14 cellular contexts compared by ENCODE assay signal in genomic region chr5:90477073-90477472, GRCh38. TPM values are rescaled to one million over a fixed set of nuclear protein-coding genes. Genes with fewer than 3 reads are reported as not detected.
A peak's percentile ranks its signal among the peaks of the same experiment; 100 is the strongest.
DNase-seq lines count a peak whose midpoint lies in the region; FAIRE-seq and TF ChIP-seq lines count a peak whose summit lies in the region.
"Had no signal": no experiment of that assay in that cellular context is flagged by ENCODE, and none has a peak within 500 bp of the region (broad histone marks: within the 10 kb centered on the region; RNA-seq: fewer than 3 reads in every experiment).

No MANE protein-coding gene starts in this region.

- TF ChIP-seq POLR2A in GM12892 (IDR thresholded peaks at IDR 0.05; ENCODE audit: low read depth, low read length), result no peak

- DNase-seq in HFFc6 (no peak), astrocyte (ENCODE audit: low read depth) (no peak), KG1 (lab: John Stamatoyannopoulos, UW) (no peak), AG20443 (ENCODE audit: low spot score) (no peak), immature natural killer cell (no peak), GM12892 (ENCODE audit: insufficient read length) (no peak)
- DNase-seq: GDM1, natural killer cell had no signal

- H3K9me3 ChIP-seq in astrocyte (ENCODE audit: insufficient read depth, low read depth, low read length), result no peaks in the 10 kb centered on the region
- no peaks in the 10 kb centered on the region for H3K9me3 ChIP-seq in iPS-20b (ENCODE audit: insufficient read depth, low read depth, low read length)
- H3K9me3 ChIP-seq: ascending aorta had no signal

- peak overlapping the region; percentile 71 for H2AFZ ChIP-seq in ACC112 (ENCODE audit: low read length, unreplicated experiment)
- no peak overlapping the region for H2AFZ ChIP-seq in astrocyte (ENCODE audit: low read depth, low read length)

- H3K4me3 ChIP-seq in ACC112 (ENCODE audit: low read depth, low read length) (peak overlapping the region; percentile 62), astrocyte (ENCODE audit: insufficient read depth, low read depth, low read length) (no peak overlapping the region), iPS-20b (ENCODE audit: low read length) (peak overlapping the region; percentile 99)
- H3K4me3 ChIP-seq: ascending aorta had no signal

- no peak overlapping the region for H3K4me3 Mint-ChIP-seq in HFFc6
- H3K4me3 Mint-ChIP-seq in astrocyte (ENCODE audit: unreplicated experiment), result peak overlapping the region; percentile 12
- no peak overlapping the region for H3K4me3 Mint-ChIP-seq in immature natural killer cell
- H3K4me3 Mint-ChIP-seq: B cell, natural killer cell had no signal

- TF ChIP-seq CTCF in HFFc6 (IDR thresholded peaks at IDR 0.05), result no peak
- no peak for TF ChIP-seq CTCF in astrocyte (IDR thresholded peaks at IDR 0.05; ENCODE audit: insufficient read depth, low read depth, low read length)

- H3K4me1 ChIP-seq in ACC112 (ENCODE audit: control insufficient read depth, insufficient read depth, low read length, unreplicated experiment), result peaks cover 19% of the 10 kb centered on the region
- H3K4me1 ChIP-seq in astrocyte (ENCODE audit: insufficient read depth, low read length), result peaks cover 11% of the 10 kb centered on the region
- H3K4me1 ChIP-seq in iPS-20b (ENCODE audit: insufficient read depth, low read length), result peaks cover 31% of the 10 kb centered on the region

- H3K9ac ChIP-seq in astrocyte (ENCODE audit: low read length) (no peak overlapping the region), iPS-20b (ENCODE audit: low read depth, low read length) (peak overlapping the region; percentile 93; the same call in 1 of the 2 replicates)

- H3K79me2 ChIP-seq in ACC112 (ENCODE audit: control insufficient read depth, insufficient read depth, low read length, unreplicated experiment), result peaks cover 31% of the 10 kb centered on the region
- peaks cover 7% of the 10 kb centered on the region for H3K79me2 ChIP-seq in astrocyte (ENCODE audit: insufficient read depth, low read length)

- H3K9me3 Mint-ChIP-seq in HFFc6 (no peaks in the 10 kb centered on the region), astrocyte (ENCODE audit: unreplicated experiment) (no peaks in the 10 kb centered on the region), immature natural killer cell (no peaks in the 10 kb centered on the region)
- H3K9me3 Mint-ChIP-seq: natural killer cell had no signal

- H3K27me3 ChIP-seq in ACC112 (ENCODE audit: insufficient read depth, low read length), result no peaks in the 10 kb centered on the region
- no peaks in the 10 kb centered on the region for H3K27me3 ChIP-seq in astrocyte (ENCODE audit: insufficient read depth, low read length)
- no peaks in the 10 kb centered on the region for H3K27me3 ChIP-seq in iPS-20b (ENCODE audit: insufficient read depth, low read length)
- H3K27me3 ChIP-seq: ascending aorta had no signal

- 0 out of 2 replicates have a peak overlapping the region, but pooled peaks have one; percentile 2 for H3K27ac ChIP-seq in ACC112 (ENCODE audit: low read depth, low read length)
- no peak overlapping the region for H3K27ac ChIP-seq in astrocyte (ENCODE audit: low read depth, low read length)
- H3K27ac ChIP-seq in iPS-20b (ENCODE audit: low read length), result peak overlapping the region; percentile 62
- H3K27ac ChIP-seq: ascending aorta had no signal

- H3K4me2 ChIP-seq in astrocyte (ENCODE audit: low read length), result peak overlapping the region; percentile 22

- H3K27me3 Mint-ChIP-seq in HFFc6 (ENCODE audit: insufficient read depth), result peaks cover 3% of the 10 kb centered on the region; the same call in 1 of the 2 replicates
- H3K27me3 Mint-ChIP-seq in astrocyte (ENCODE audit: low read depth, unreplicated experiment), result no peaks in the 10 kb centered on the region
- peaks cover 4 to 11% (median 8%) of the 10 kb centered on the region in 3 donors for H3K27me3 Mint-ChIP-seq in immature natural killer cell (ENCODE audit: low read depth in 3 of 3)
- H3K27me3 Mint-ChIP-seq: B cell had no signal

- H3K27ac Mint-ChIP-seq in HFFc6, result peak overlapping the region; percentile 3; the same call in 1 of the 2 replicates
- no peak overlapping the region for H3K27ac Mint-ChIP-seq in astrocyte (ENCODE audit: unreplicated experiment)
- H3K27ac Mint-ChIP-seq in immature natural killer cell, result peak overlapping the region in 1 of 6 donors; percentile 13
- H3K27ac Mint-ChIP-seq: B cell, natural killer cell had no signal

- FAIRE-seq in astrocyte (lab: Jason Lieb, UNC) (no peak), GM12892 (lab: Jason Lieb, UNC) (no peak)
- FAIRE-seq: RCC 7860, TTC549 had no signal

- H3K36me3 ChIP-seq in ACC112 (ENCODE audit: insufficient read depth, low read length) (no peaks in the 10 kb centered on the region), astrocyte (ENCODE audit: insufficient read depth, low read length) (no peaks in the 10 kb centered on the region), iPS-20b (ENCODE audit: insufficient read depth, low read depth, low read length) (peaks cover 47% of the 10 kb centered on the region; the same call in 1 of the 2 replicates)
- H3K36me3 ChIP-seq: ascending aorta had no signal

- H4K20me1 ChIP-seq in astrocyte (ENCODE audit: insufficient read depth, low read length), result no peaks in the 10 kb centered on the region

- peaks cover 4% of the 10 kb centered on the region; the same call in 1 of the 2 replicates for H3K36me3 Mint-ChIP-seq in HFFc6 (ENCODE audit: low read depth)
- H3K36me3 Mint-ChIP-seq in astrocyte (ENCODE audit: low read depth, unreplicated experiment), result no peaks in the 10 kb centered on the region
- no peaks in the 10 kb centered on the region for H3K36me3 Mint-ChIP-seq in immature natural killer cell
- H3K36me3 Mint-ChIP-seq: natural killer cell had no signal

- H3K4me1 Mint-ChIP-seq in HFFc6 (ENCODE audit: low read depth), result peaks cover 53% of the 10 kb centered on the region
- peaks cover 18% of the 10 kb centered on the region for H3K4me1 Mint-ChIP-seq in astrocyte (ENCODE audit: low read depth, unreplicated experiment)
- peaks cover 18 to 27% of the 10 kb centered on the region in 2 donors for H3K4me1 Mint-ChIP-seq in immature natural killer cell

RNA-seq across cellular contexts. Expression of gene POLR3G, which starts 2.4 kb away (rescaled TPM):
- total RNA-seq in HFFc6 (2021; fragmentation: NEBNext Ultra II Directional; extraction: Animal tissue kit (Norgen Biotek cat#: 25700)), result 10 to 100 TPM in 5 of 6 experiments, 1 to 10 TPM in 1; 6.7 to 17.0 (median 15.3) TPM
- total RNA-seq in astrocyte, result 6.3 and 7.8 TPM in 2 replicates
- 1 to 10 TPM; 1.5 to 3.5 (median 1.6) TPM for polyA plus RNA-seq in immature natural killer cell
- 19.5 TPM for polyA plus RNA-seq in GM12892 (2012; ENCODE audit: missing spikeins)

RNA-seq across cellular contexts. Expression of gene MBLAC2, which starts 2.5 kb away (rescaled TPM):
- total RNA-seq in HFFc6 (2021; fragmentation: NEBNext Ultra II Directional; extraction: Animal tissue kit (Norgen Biotek cat#: 25700)), result 1 to 10 TPM; 5.1 to 6.3 (median 5.6) TPM
- 4.3 and 5.1 TPM in 2 replicates for total RNA-seq in astrocyte
- 1 to 10 TPM; 2.2 to 3.1 (median 2.9) TPM for polyA plus RNA-seq in immature natural killer cell
- 4.3 TPM for polyA plus RNA-seq in GM12892 (2012; ENCODE audit: missing spikeins)

RNA-seq across cellular contexts. Expression of gene LYSMD3, which starts 52.3 kb away (rescaled TPM):
- 10 to 100 TPM; 28.5 to 34.8 (median 31.6) TPM for total RNA-seq in HFFc6 (2021; fragmentation: NEBNext Ultra II Directional; extraction: Animal tissue kit (Norgen Biotek cat#: 25700))
- 25.4 and 26.9 TPM in 2 replicates for total RNA-seq in astrocyte
- 10 to 100 TPM in 1 of 3 donors, 1 to 10 TPM in 2; 6.5 to 11.7 (median 9.4) TPM for polyA plus RNA-seq in immature natural killer cell
- polyA plus RNA-seq in GM12892 (2012; ENCODE audit: missing spikeins), result 7.3 TPM
